In genomic region chr2:178413472-178414265, GRCh38 we compare ENCODE assay signal across 1 cellular context.
TF ChIP-seq lines count a peak whose summit lies in the region.

No MANE protein-coding gene starts in this region.

TF ChIP-seq in HepG2, 621 proteins besides CTCF, POLR2A, EP300 and RAD21 (continued from another document and continues in another):
- TF ChIP-seq XRCC5 (optimal IDR thresholded peaks at IDR 0.05; ENCODE audit: low read length): peak; percentile 48
- no peak for TF ChIP-seq ZSCAN9 (CRISPR knock-in tag; IDR thresholded peaks at IDR 0.05; ENCODE audit: borderline replicate concordance)
- TF ChIP-seq ZBTB7A (CRISPR knock-in tag; IDR thresholded peaks at IDR 0.05): no peak
- TF ChIP-seq TCF7 (IDR thresholded peaks at IDR 0.05; ENCODE audit: low read depth): no peak
- no peak for TF ChIP-seq ZBED4 (CRISPR knock-in tag; IDR thresholded peaks at IDR 0.05; ENCODE audit: borderline replicate concordance)
- 0 out of 2 replicates have a peak, but pooled peaks have one; percentile 60 for TF ChIP-seq ZNF280B (CRISPR knock-in tag; IDR thresholded peaks at IDR 0.05; ENCODE audit: borderline replicate concordance)
- TF ChIP-seq, protein P1, sequence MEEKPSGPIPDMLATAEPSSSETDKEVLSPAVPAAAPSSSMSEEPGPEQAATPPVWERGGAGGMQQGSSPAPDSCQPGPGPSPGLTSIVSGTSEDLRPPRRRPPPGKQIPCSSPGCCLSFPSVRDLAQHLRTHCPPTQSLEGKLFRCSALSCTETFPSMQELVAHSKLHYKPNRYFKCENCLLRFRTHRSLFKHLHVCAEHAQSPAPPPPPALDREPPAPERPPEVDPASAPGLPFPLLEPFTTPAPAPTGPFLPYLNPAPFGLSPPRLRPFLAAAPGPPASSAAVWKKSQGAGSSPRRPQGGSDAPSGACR (CRISPR knock-in tag; IDR thresholded peaks at IDR 0.05): 0 out of 2 replicates have a peak, but pooled peaks have one; percentile 23
- peak; percentile 59; the same call in 1 of the 2 replicates for TF ChIP-seq MXD3 (CRISPR knock-in tag; IDR thresholded peaks at IDR 0.05)
- TF ChIP-seq TOPORS (CRISPR knock-in tag; IDR thresholded peaks at IDR 0.05): 0 out of 2 replicates have a peak, but pooled peaks have one; percentile 32
- no peak for TF ChIP-seq RAD51 (IDR thresholded peaks at IDR 0.05; ENCODE audit: borderline replicate concordance)
- 0 out of 2 replicates have a peak, but pooled peaks have one; percentile 12 for TF ChIP-seq ZBTB37 (CRISPR knock-in tag; IDR thresholded peaks at IDR 0.05)
- TF ChIP-seq GABPB1 (CRISPR knock-in tag; IDR thresholded peaks at IDR 0.05): peak; percentile 67; the same call in 1 of the 2 replicates
- peak; percentile 50; the same call in 1 of the 2 replicates for TF ChIP-seq TBX2 (CRISPR knock-in tag; IDR thresholded peaks at IDR 0.05; ENCODE audit: borderline replicate concordance)
- TF ChIP-seq ELF1 (CRISPR knock-in tag; IDR thresholded peaks at IDR 0.05): 0 out of 2 replicates have a peak, but pooled peaks have one; percentile 16
- TF ChIP-seq ZNF335 (CRISPR knock-in tag; IDR thresholded peaks at IDR 0.05): peak; percentile 98
- TF ChIP-seq SMYD3 (CRISPR knock-in tag; IDR thresholded peaks at IDR 0.05): 0 out of 2 replicates have a peak, but pooled peaks have one; percentile 27
- no peak for TF ChIP-seq TBX3 (IDR thresholded peaks at IDR 0.05; ENCODE audit: borderline replicate concordance)
- TF ChIP-seq FOXC1 (CRISPR knock-in tag; IDR thresholded peaks at IDR 0.05; ENCODE audit: borderline replicate concordance): 0 out of 2 replicates have a peak, but pooled peaks have one; percentile 56
- peak; percentile 56; the same call in 1 of the 2 replicates for TF ChIP-seq RXRA (CRISPR knock-in tag; IDR thresholded peaks at IDR 0.05)
- TF ChIP-seq ZNF572 (CRISPR knock-in tag; IDR thresholded peaks at IDR 0.05): 0 out of 2 replicates have a peak, but pooled peaks have one; percentile 64
- TF ChIP-seq, protein P2, sequence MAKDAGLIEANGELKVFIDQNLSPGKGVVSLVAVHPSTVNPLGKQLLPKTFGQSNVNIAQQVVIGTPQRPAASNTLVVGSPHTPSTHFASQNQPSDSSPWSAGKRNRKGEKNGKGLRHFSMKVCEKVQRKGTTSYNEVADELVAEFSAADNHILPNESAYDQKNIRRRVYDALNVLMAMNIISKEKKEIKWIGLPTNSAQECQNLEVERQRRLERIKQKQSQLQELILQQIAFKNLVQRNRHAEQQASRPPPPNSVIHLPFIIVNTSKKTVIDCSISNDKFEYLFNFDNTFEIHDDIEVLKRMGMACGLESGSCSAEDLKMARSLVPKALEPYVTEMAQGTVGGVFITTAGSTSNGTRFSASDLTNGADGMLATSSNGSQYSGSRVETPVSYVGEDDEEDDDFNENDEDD (CRISPR knock-in tag; IDR thresholded peaks at IDR 0.05; ENCODE audit: borderline replicate concordance): peak; percentile 46; the same call in 1 of the 2 replicates
- TF ChIP-seq, protein P3, sequence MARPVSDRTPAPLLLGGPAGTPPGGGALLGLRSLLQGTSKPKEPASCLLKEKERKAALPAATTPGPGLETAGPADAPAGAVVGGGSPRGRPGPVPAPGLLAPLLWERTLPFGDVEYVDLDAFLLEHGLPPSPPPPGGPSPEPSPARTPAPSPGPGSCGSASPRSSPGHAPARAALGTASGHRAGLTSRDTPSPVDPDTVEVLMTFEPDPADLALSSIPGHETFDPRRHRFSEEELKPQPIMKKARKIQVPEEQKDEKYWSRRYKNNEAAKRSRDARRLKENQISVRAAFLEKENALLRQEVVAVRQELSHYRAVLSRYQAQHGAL (CRISPR knock-in tag; IDR thresholded peaks at IDR 0.05; ENCODE audit: not compliant biosample characterization): no peak
- TF ChIP-seq PHF8 (CRISPR knock-in tag; IDR thresholded peaks at IDR 0.05): peak; percentile 67
- TF ChIP-seq NPAS2 (CRISPR knock-in tag; IDR thresholded peaks at IDR 0.05; ENCODE audit: borderline replicate concordance): no peak
- TF ChIP-seq ZXDC (CRISPR knock-in tag; IDR thresholded peaks at IDR 0.05): no peak
- no peak for TF ChIP-seq TRIM22 (IDR thresholded peaks at IDR 0.05)
- TF ChIP-seq SP2 (CRISPR knock-in tag; IDR thresholded peaks at IDR 0.05): no peak
- 0 out of 2 replicates have a peak, but pooled peaks have one; percentile 19 for TF ChIP-seq ZNF331 (CRISPR knock-in tag; IDR thresholded peaks at IDR 0.05)
- peak; percentile 67; the same call in 1 of the 2 replicates for TF ChIP-seq NR0B2 (CRISPR knock-in tag; IDR thresholded peaks at IDR 0.05)
- peak; percentile 48; the same call in 1 of the 2 replicates for TF ChIP-seq RNF2 (conservative IDR thresholded peaks at IDR 0.05; ENCODE audit: low read depth)
- TF ChIP-seq ESRRA (CRISPR knock-in tag; IDR thresholded peaks at IDR 0.05; ENCODE audit: low read depth): 0 out of 2 replicates have a peak, but pooled peaks have one; percentile 27
- no peak for TF ChIP-seq DR1 (CRISPR knock-in tag; IDR thresholded peaks at IDR 0.05)
- no peak for TF ChIP-seq KDM6A (CRISPR knock-in tag; IDR thresholded peaks at IDR 0.05; ENCODE audit: low read depth)
- TF ChIP-seq, protein P4, sequence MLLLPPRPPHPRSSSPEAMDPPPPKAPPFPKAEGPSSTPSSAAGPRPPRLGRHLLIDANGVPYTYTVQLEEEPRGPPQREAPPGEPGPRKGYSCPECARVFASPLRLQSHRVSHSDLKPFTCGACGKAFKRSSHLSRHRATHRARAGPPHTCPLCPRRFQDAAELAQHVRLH (CRISPR knock-in tag; IDR thresholded peaks at IDR 0.05; ENCODE audit: borderline replicate concordance, low read depth): no peak
- peak; percentile 23; the same call in 1 of the 2 replicates for TF ChIP-seq ZMYM3 (CRISPR knock-in tag; IDR thresholded peaks at IDR 0.05)
- TF ChIP-seq NCOA1 (CRISPR knock-in tag; IDR thresholded peaks at IDR 0.05): 0 out of 2 replicates have a peak, but pooled peaks have one; percentile 53
- TF ChIP-seq ZNF768 (CRISPR knock-in tag; IDR thresholded peaks at IDR 0.05): no peak
- TF ChIP-seq POLR2G (IDR thresholded peaks at IDR 0.05; ENCODE audit: low read depth, low read length): peak; percentile 35; the same call in 1 of the 2 replicates
- no peak for TF ChIP-seq ISL2 (CRISPR knock-in tag; IDR thresholded peaks at IDR 0.05)
- TF ChIP-seq ZUFSP (CRISPR knock-in tag; IDR thresholded peaks at IDR 0.05; ENCODE audit: borderline replicate concordance): no peak
- no peak for TF ChIP-seq MED1 (CRISPR knock-in tag; IDR thresholded peaks at IDR 0.05)
- TF ChIP-seq HNRNPLL (IDR thresholded peaks at IDR 0.05; ENCODE audit: low read depth, low read length, poor library complexity, severe bottlenecking): peak; percentile 66
